In the genomic region with DNA sequence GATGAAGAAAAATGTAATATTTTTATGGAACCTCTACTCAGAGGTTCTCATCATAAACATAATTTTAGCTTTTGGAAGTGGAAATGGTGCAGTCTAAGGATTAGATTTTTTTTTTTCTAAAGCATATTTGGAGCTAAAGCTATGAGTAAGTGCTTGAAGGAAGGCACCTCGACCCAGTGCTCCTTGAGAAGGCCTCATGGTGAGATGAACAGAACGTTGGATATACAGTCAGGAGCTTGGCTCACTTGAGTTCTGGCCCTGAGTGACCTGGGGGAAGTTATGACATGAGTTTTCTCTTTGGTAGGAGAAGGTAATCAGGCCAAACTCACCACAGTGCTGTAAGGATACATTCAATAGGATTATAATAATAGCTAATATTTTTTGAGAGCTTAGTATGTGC, we compare ENCODE assay signal across 1 cellular context.
TF ChIP-seq lines count a peak whose summit lies in the region.

No MANE protein-coding gene starts in this region.

TF ChIP-seq in SK-N-SH, 30 proteins besides CTCF, POLR2A, EP300 and RAD21 (continued from another document):
- no peak for TF ChIP-seq USF2 (IDR thresholded peaks at IDR 0.05; ENCODE audit: borderline replicate concordance, low read depth, low read length)
- no peak for TF ChIP-seq RXRA (IDR thresholded peaks at IDR 0.05; ENCODE audit: borderline replicate concordance, low read depth)
